Comparison of ENCODE assay signal across 8 cellular contexts in the genomic region with DNA sequence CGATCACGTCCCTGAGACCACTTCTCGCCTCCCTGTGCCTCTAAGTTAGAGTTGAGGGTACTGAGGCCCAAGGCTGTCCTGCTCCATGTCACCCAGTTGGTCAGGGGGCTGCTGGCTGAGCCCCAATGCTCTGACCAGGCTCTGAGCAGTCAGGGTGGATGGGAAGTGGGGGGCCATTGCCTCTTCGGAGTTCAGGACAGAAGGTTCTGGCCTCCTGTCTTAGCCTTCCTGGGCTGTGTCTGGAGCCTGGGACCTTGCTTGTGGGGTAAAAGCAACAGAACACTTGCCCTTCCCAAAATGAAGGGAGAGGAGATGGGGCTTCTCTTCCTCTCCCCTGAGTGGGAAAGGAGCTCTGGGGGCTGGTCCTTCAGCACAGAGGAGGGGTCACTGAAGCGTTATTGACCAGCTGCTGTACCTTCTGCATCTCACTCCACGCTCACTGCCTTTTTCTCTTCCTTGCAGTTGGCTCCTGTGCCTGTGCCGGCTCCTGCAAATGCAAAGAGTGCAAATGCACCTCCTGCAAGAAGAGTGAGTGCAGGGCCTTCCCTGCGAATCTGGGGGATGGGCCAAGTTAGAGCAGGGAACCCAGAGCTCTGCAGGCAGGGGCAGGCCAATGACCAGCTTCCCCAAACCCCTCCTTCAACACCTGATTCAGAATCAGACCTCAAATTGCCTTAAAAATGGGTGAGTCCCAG. TPM values are rescaled to one million over a fixed set of nuclear protein-coding genes. Genes with fewer than 3 reads are reported as not detected.
DNase-seq lines count a peak whose midpoint lies in the region; ATAC-seq lines count a peak whose summit lies in the region.

No MANE protein-coding gene starts in this region.

- H3K9ac ChIP-seq in adipocyte (ENCODE audit: low read length), result peak overlapping the region; percentile 87

- H3K4me1 ChIP-seq in adipocyte (ENCODE audit: control insufficient read depth, insufficient read depth, low read length) (peaks cover 41% of the 10 kb centered on the region), thymus (ENCODE audit: control insufficient read depth, insufficient read depth, low read length) (peaks cover 18% of the 10 kb centered on the region)

- ATAC-seq in HG03045 (IDR thresholded peaks at IDR 0.05; ENCODE audit: unreplicated experiment) (peak; percentile 8), left lobe of liver (peak; percentile 4)

- H3K36me3 ChIP-seq in adipocyte (ENCODE audit: control insufficient read depth, insufficient read depth, low read length, severe bottlenecking), result no peaks in the 10 kb centered on the region
- H3K36me3 ChIP-seq in thymus (ENCODE audit: control insufficient read depth, insufficient read depth), result no peaks in the 10 kb centered on the region

- DNase-seq in ELR (ENCODE audit: low read depth) (peak; percentile 24), adipocyte (ENCODE audit: low read depth) (no peak), left lobe of liver (ENCODE audit: low spot score) (no peak), SHP77 treated with DMSO at 0.1 percent for 48 hours (lab: John Stamatoyannopoulos, UW) (no peak), NCI-H226 (no peak), NCI-H187 (lab: John Stamatoyannopoulos, UW) (no peak)

- H3K9me3 ChIP-seq in adipocyte (ENCODE audit: control insufficient read depth, low read length) (peaks cover 18% of the 10 kb centered on the region), thymus (ENCODE audit: control insufficient read depth) (no peaks in the 10 kb centered on the region)

- no peaks in the 10 kb centered on the region for H3K27me3 ChIP-seq in adipocyte (replicated peaks; ENCODE audit: control insufficient read depth, insufficient read depth, low read length)
- H3K27me3 ChIP-seq in thymus (ENCODE audit: control insufficient read depth, insufficient read depth), result no peaks in the 10 kb centered on the region

- WGBS in thymus, result 52% methylated on average over 8 of the region's 8 CpGs

- H3K27ac ChIP-seq in thymus (ENCODE audit: low read depth), result peak overlapping the region; percentile 87

- H3K4me3 ChIP-seq in adipocyte (ENCODE audit: low read length) (peak overlapping the region; percentile 83), thymus (ENCODE audit: low read length) (peak overlapping the region; percentile 74)

RNA-seq across cellular contexts. Expression of a gene that starts 0.6 kb away (rescaled TPM):
- 2,271 TPM for total RNA-seq in left lobe of liver
- polyA plus RNA-seq in thymus, result 3,725 TPM

RNA-seq across cellular contexts. Expression of a gene that starts 13.2 kb away (rescaled TPM):
- total RNA-seq in left lobe of liver, result 949 TPM
- polyA plus RNA-seq in thymus, result 50.7 TPM

RNA-seq across cellular contexts. Expression of a gene that starts 15.0 kb away (rescaled TPM):
- total RNA-seq in left lobe of liver, result 5,960 TPM
- polyA plus RNA-seq in thymus, result 353 TPM

RNA-seq across cellular contexts. Expression of a gene that starts 25.1 kb away (rescaled TPM):
- total RNA-seq in left lobe of liver, result 763 TPM
- polyA plus RNA-seq in thymus, result 24.6 TPM

RNA-seq across cellular contexts. Expression of a gene that starts 31.2 kb away (rescaled TPM):
- total RNA-seq in left lobe of liver, result 2.7 TPM
- 4.7 TPM for polyA plus RNA-seq in thymus
